ENCODE assay signal across 2 cellular contexts in genomic region chr17:79857095-79857494, GRCh38.
TF ChIP-seq lines count a peak whose summit lies in the region.

No MANE protein-coding gene starts in this region.

TF ChIP-seq in SK-N-SH, 30 proteins besides CTCF, POLR2A, EP300 and RAD21:
- no peak for TF ChIP-seq NRF1 (IDR thresholded peaks at IDR 0.05; ENCODE audit: low read depth, low read length)
- TF ChIP-seq PBX3 (IDR thresholded peaks at IDR 0.05), result no peak
- no peak for TF ChIP-seq ELF1 (IDR thresholded peaks at IDR 0.05)
- TF ChIP-seq CHD2 (IDR thresholded peaks at IDR 0.05; ENCODE audit: low read length, partially characterized antibody), result no peak
- TF ChIP-seq, protein P1, sequence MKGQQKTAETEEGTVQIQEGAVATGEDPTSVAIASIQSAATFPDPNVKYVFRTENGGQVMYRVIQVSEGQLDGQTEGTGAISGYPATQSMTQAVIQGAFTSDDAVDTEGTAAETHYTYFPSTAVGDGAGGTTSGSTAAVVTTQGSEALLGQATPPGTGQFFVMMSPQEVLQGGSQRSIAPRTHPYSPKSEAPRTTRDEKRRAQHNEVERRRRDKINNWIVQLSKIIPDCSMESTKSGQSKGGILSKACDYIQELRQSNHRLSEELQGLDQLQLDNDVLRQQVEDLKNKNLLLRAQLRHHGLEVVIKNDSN (IDR thresholded peaks at IDR 0.05; ENCODE audit: borderline replicate concordance, low read depth), result no peak
- no peak for TF ChIP-seq NFIC (IDR thresholded peaks at IDR 0.05; ENCODE audit: borderline replicate concordance)
- no peak for TF ChIP-seq FOSL2 (IDR thresholded peaks at IDR 0.05; ENCODE audit: borderline replicate concordance, low read depth)
- no peak for TF ChIP-seq RCOR1 (IDR thresholded peaks at IDR 0.05; ENCODE audit: low read length)
- no peak for TF ChIP-seq MEF2A (IDR thresholded peaks at IDR 0.05; ENCODE audit: borderline replicate concordance, low read depth)
- TF ChIP-seq, protein P2, sequence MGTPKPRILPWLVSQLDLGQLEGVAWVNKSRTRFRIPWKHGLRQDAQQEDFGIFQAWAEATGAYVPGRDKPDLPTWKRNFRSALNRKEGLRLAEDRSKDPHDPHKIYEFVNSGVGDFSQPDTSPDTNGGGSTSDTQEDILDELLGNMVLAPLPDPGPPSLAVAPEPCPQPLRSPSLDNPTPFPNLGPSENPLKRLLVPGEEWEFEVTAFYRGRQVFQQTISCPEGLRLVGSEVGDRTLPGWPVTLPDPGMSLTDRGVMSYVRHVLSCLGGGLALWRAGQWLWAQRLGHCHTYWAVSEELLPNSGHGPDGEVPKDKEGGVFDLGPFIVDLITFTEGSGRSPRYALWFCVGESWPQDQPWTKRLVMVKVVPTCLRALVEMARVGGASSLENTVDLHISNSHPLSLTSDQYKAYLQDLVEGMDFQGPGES (IDR thresholded peaks at IDR 0.05; ENCODE audit: low read depth, low read length), result no peak
- no peak for TF ChIP-seq GATA2 (CRISPR knock-in tag; IDR thresholded peaks at IDR 0.05)
- no peak for TF ChIP-seq RXRA (IDR thresholded peaks at IDR 0.05; ENCODE audit: borderline replicate concordance, low read depth)
- no peak for TF ChIP-seq GABPA (IDR thresholded peaks at IDR 0.05; ENCODE audit: low read depth)
- no peak for TF ChIP-seq MXI1 (IDR thresholded peaks at IDR 0.05; ENCODE audit: low read depth, low read length)

TF ChIP-seq in SK-N-SH treated with all-trans-retinoic acid at 6 μM for 48 hours, 23 proteins besides CTCF, POLR2A, EP300 and RAD21:
- TF ChIP-seq TOX (CRISPR knock-in tag; IDR thresholded peaks at IDR 0.05; ENCODE audit: borderline replicate concordance) (no peak), SNAI2 (CRISPR knock-in tag; IDR thresholded peaks at IDR 0.05) (no peak), BACH2 (CRISPR knock-in tag; IDR thresholded peaks at IDR 0.05; ENCODE audit: borderline replicate concordance) (no peak), ZFP3 (CRISPR knock-in tag; IDR thresholded peaks at IDR 0.05) (no peak), ESRRG (CRISPR knock-in tag; IDR thresholded peaks at IDR 0.05) (no peak), CSRNP3 (CRISPR knock-in tag; IDR thresholded peaks at IDR 0.05) (no peak), ISL1 (CRISPR knock-in tag; IDR thresholded peaks at IDR 0.05) (no peak), CREB5 (CRISPR knock-in tag; IDR thresholded peaks at IDR 0.05; ENCODE audit: low read depth) (no peak)
TF ChIP-seq in SK-N-SH treated with all-trans-retinoic acid at 6 μM for 48 hours: peak in this region for 0.
